18 cellular contexts compared by ENCODE assay signal in genomic region chr20:63254536-63255384, GRCh38. TPM values are rescaled to one million over a fixed set of nuclear protein-coding genes. Genes with fewer than 3 reads are reported as not detected.
A peak's percentile ranks its signal among the peaks of the same experiment; 100 is the strongest.
DNase-seq lines count a peak whose midpoint lies in the region; ATAC-seq and TF ChIP-seq lines count a peak whose summit lies in the region.
"Had no signal": no experiment of that assay in that cellular context is flagged by ENCODE, and none has a peak within 500 bp of the region (broad histone marks: within the 10 kb centered on the region; RNA-seq: fewer than 3 reads in every experiment).

No MANE protein-coding gene starts in this region.

- H3K4me3 ChIP-seq in astrocyte of the spinal cord (ENCODE audit: low read depth, low read length): no peak overlapping the region
- peak overlapping the region in 3 of 4 donors; percentile 23 to 43 (median 42) for H3K4me3 ChIP-seq in sigmoid colon
- no peak overlapping the region for H3K4me3 ChIP-seq in SK-N-SH (ENCODE audit: low read depth in 2 of 2, low read length in 1 of 2)

- H3K27me3 ChIP-seq in sigmoid colon (peaks cover 23 to 77% (median 49%) of the 10 kb centered on the region in 3 donors), SK-N-SH (ENCODE audit: insufficient read depth) (peaks cover 34% of the 10 kb centered on the region)

- no peak for TF ChIP-seq RAD21 in SK-N-SH (IDR thresholded peaks at IDR 0.05; ENCODE audit: low read length)

- H3K9me3 ChIP-seq in sigmoid colon: no peaks in the 10 kb centered on the region
- no peaks in the 10 kb centered on the region for H3K9me3 ChIP-seq in SK-N-SH
- H3K9me3 ChIP-seq: esophagus squamous epithelium had no signal

- CTCF ChIA-PET in SK-N-SH (lab: Yijun Ruan, JAX): interaction anchor here (0.6 to 5.8 kb wide), 8 partner anchors 9 to 198 kb away, joined by 3 to 74 read pairs (median 4); partner anchors contain the start of gene BIRC7

- peaks cover 6% of the 10 kb centered on the region for H3K4me1 Mint-ChIP-seq in activated T-cell treated with anti-CD3 and anti-CD28 coated beads, Interleukin-2, amount 50 U/mL, for 72 hours (ENCODE audit: low read depth)

- no peaks in the 10 kb centered on the region for H4K20me1 ChIP-seq in SK-N-SH (ENCODE audit: insufficient read depth)

- no peaks in the 10 kb centered on the region for H3K36me3 Mint-ChIP-seq in activated T-cell treated with anti-CD3 and anti-CD28 coated beads, Interleukin-2, amount 50 U/mL, for 72 hours (ENCODE audit: insufficient read depth in 2 of 2)
- H3K36me3 Mint-ChIP-seq: immature natural killer cell had no signal

- H3K4me1 ChIP-seq in sigmoid colon (peaks cover 0 to 17% (median 15%) of the 10 kb centered on the region in 4 donors), SK-N-SH (ENCODE audit: control insufficient read depth in 1 of 2, insufficient read depth in 2 of 2, low read depth in 1 of 2, low read length in 1 of 2) (peaks cover 0 to 5% of the 10 kb centered on the region in 2 experiments; a peak in 1 of 4 replicates)

- H3K27me3 Mint-ChIP-seq in activated T-cell treated with anti-CD3 and anti-CD28 coated beads, Interleukin-2, amount 50 U/mL, for 72 hours (ENCODE audit: low read depth): peaks cover 58% of the 10 kb centered on the region

- ATAC-seq in activated T-cell treated with anti-CD3 and anti-CD28 coated beads, Interleukin-2, amount 50 U/mL, for 72 hours (replicated peaks in 1 of 2): no peak
- ATAC-seq in HG03442 (IDR thresholded peaks at IDR 0.05; ENCODE audit: unreplicated experiment): no peak

- TF ChIP-seq POLR2A in sigmoid colon (IDR thresholded peaks at IDR 0.05): no peak

- H2AFZ ChIP-seq in SK-N-SH (ENCODE audit: low read depth): no peak overlapping the region

- POLR2A ChIA-PET in SK-N-SH (lab: Yijun Ruan, JAX): no interaction called here

- H3K9me2 ChIP-seq in SK-N-SH: no peaks in the 10 kb centered on the region

- H3F3A ChIP-seq in SK-N-SH (replicated peaks; ENCODE audit: insufficient read depth): no peaks in the 10 kb centered on the region

- intact Hi-C loops in sigmoid colon (cut with DNase I): no loop called here

- no peak overlapping the region for H3K4me2 ChIP-seq in SK-N-SH

- in situ Hi-C loops in astrocyte of the spinal cord (cut with HindIII; ENCODE audit: low sequenced_read_pairs): no loop called here

- H3K9me3 Mint-ChIP-seq in activated T-cell treated with anti-CD3 and anti-CD28 coated beads, Interleukin-2, amount 50 U/mL, for 72 hours: no peaks in the 10 kb centered on the region
- H3K9me3 Mint-ChIP-seq: activated T-helper 1 cell treated with anti-CD3 and anti-CD28 coated beads, Interleukin-12 subunit alpha, Interleukin-12 subunit beta, Interleukin-2, Interleukin-4 antibody, amounts not matched to agents 30 ng/mL and 10 ng/mL and 1 ng/mL, durations not matched to agents 14 hours and 24 hours and 36 hours; immature natural killer cell had no signal

- TF ChIP-seq EP300 in sigmoid colon (IDR thresholded peaks at IDR 0.05) (no peak), SK-N-SH (IDR thresholded peaks at IDR 0.05; ENCODE audit: borderline replicate concordance in 1 of 2, low read depth in 1 of 2, low read length in 1 of 2) (no peak)

- 10 to 14% methylated on average over 62 of the region's 62 CpGs for WGBS in sigmoid colon, 2 donors
- WGBS in SK-N-SH (ENCODE audit: low lambda C conversion rate): 33% methylated on average over 8 of the region's 62 CpGs

- no peak overlapping the region for H3K27ac Mint-ChIP-seq in activated T-cell treated with anti-CD3 and anti-CD28 coated beads, Interleukin-2, amount 50 U/mL, for 72 hours
- H3K27ac Mint-ChIP-seq: activated T-helper 1 cell treated with anti-CD3 and anti-CD28 coated beads, Interleukin-12 subunit alpha, Interleukin-12 subunit beta, Interleukin-2, Interleukin-4 antibody, amounts not matched to agents 30 ng/mL and 10 ng/mL and 1 ng/mL, durations not matched to agents 14 hours and 24 hours and 36 hours; immature natural killer cell had no signal

- peak overlapping the region; percentile 38 to 54 for H3K4me3 Mint-ChIP-seq in activated T-cell treated with anti-CD3 and anti-CD28 coated beads, Interleukin-2, amount 50 U/mL, for 72 hours
- H3K4me3 Mint-ChIP-seq: activated T-helper 1 cell treated with anti-CD3 and anti-CD28 coated beads, Interleukin-12 subunit alpha, Interleukin-12 subunit beta, Interleukin-2, Interleukin-4 antibody, amounts not matched to agents 30 ng/mL and 10 ng/mL and 1 ng/mL, durations not matched to agents 14 hours and 24 hours and 36 hours had no signal

- H3K27ac ChIP-seq in sigmoid colon (no peak overlapping the region), SK-N-SH (ENCODE audit: low read depth in 2 of 2, low read length in 1 of 2) (no peak overlapping the region)
- H3K27ac ChIP-seq: brain microvascular endothelial cell, esophagus squamous epithelium had no signal

- no peak overlapping the region for H3K9ac ChIP-seq in SK-N-SH

- no peak for DNase-seq in activated T-cell treated with anti-CD3 and anti-CD28 coated beads, Interleukin-2, amount 50 U/mL, for 72 hours
- DNase-seq in activated T-cell treated with anti-CD3 and anti-CD28 coated beads for 4 hours: no peak
- no peak for DNase-seq in astrocyte of the spinal cord (ENCODE audit: low read depth, low spot score)
- peak; percentile 67 for DNase-seq in iPS-NIHi7 (ENCODE audit: extremely low spot score)
- DNase-seq in sigmoid colon: no peak
- DNase-seq in SK-N-SH: no peak
- no peak for DNase-seq in NCI-H1105 treated with DMSO at 0.1 percent for 48 hours (lab: John Stamatoyannopoulos, UW)
- DNase-seq: activated CD4-positive, alpha-beta T cell treated with anti-CD3 and anti-CD28 coated beads for 4 hours; brain microvascular endothelial cell; DND-41; esophagus squamous epithelium; immature natural killer cell; NCI-H2171; OCI-M1; small intestine had no signal

- TF ChIP-seq CTCF in astrocyte of the spinal cord (IDR thresholded peaks at IDR 0.05; ENCODE audit: low read depth, low read length) (peak; percentile 15), sigmoid colon (IDR thresholded peaks at IDR 0.05) (no peak), SK-N-SH (IDR thresholded peaks at IDR 0.05) (no peak)

- H3K36me3 ChIP-seq in sigmoid colon: no peaks in the 10 kb centered on the region
- no peaks in the 10 kb centered on the region for H3K36me3 ChIP-seq in SK-N-SH (replicated peaks in 1 of 2; ENCODE audit: control insufficient read depth in 1 of 2, insufficient read depth in 2 of 2, low read length in 1 of 2)
- H3K36me3 ChIP-seq: brain microvascular endothelial cell, esophagus squamous epithelium had no signal

- H3K79me2 ChIP-seq in SK-N-SH (ENCODE audit: insufficient read depth): no peaks in the 10 kb centered on the region

TF ChIP-seq in SK-N-SH, 30 proteins besides CTCF, POLR2A, EP300 and RAD21:
- no peak for TF ChIP-seq RCOR1 (IDR thresholded peaks at IDR 0.05; ENCODE audit: low read length)
- TF ChIP-seq, protein P1, sequence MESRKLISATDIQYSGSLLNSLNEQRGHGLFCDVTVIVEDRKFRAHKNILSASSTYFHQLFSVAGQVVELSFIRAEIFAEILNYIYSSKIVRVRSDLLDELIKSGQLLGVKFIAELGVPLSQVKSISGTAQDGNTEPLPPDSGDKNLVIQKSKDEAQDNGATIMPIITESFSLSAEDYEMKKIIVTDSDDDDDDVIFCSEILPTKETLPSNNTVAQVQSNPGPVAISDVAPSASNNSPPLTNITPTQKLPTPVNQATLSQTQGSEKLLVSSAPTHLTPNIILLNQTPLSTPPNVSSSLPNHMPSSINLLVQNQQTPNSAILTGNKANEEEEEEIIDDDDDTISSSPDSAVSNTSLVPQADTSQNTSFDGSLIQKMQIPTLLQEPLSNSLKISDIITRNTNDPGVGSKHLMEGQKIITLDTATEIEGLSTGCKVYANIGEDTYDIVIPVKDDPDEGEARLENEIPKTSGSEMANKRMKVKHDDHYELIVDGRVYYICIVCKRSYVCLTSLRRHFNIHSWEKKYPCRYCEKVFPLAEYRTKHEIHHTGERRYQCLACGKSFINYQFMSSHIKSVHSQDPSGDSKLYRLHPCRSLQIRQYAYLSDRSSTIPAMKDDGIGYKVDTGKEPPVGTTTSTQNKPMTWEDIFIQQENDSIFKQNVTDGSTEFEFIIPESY (IDR thresholded peaks at IDR 0.05; ENCODE audit: borderline replicate concordance, low read depth): no peak
TF ChIP-seq in SK-N-SH: peak in this region for 0.

RNA-seq across cellular contexts. Expression of gene NKAIN4, which starts 0.5 kb away (rescaled TPM):
- not detected for total RNA-seq in activated T-cell treated with anti-CD3 and anti-CD28 coated beads, Interleukin-2, amount 50 U/mL, for 72 hours
- 1 to 10 TPM in 2 of 4 donors, under 1 TPM in 2; 0.33 to 4.4 (median 2.3) TPM for total RNA-seq in sigmoid colon
- polyA plus RNA-seq in sigmoid colon (under 1 TPM in 1 of 3 donors, not detected in 2; 0.73 TPM), SK-N-SH (2012; rRNA removed) (not detected in 2 replicates)
- not detected in 2 replicates for polyA plus RNA-seq in SK-N-SH (2012; cell fraction: cytosol; rRNA removed)
- 0.13 TPM in 1 of 2 replicates, not detected in the other for polyA plus RNA-seq in SK-N-SH (2012; cell fraction: nucleus; rRNA removed)
- total RNA-seq: activated T-helper 1 cell treated with anti-CD3 and anti-CD28 coated beads, Interleukin-12 subunit alpha, Interleukin-12 subunit beta, Interleukin-2, Interleukin-4 antibody, amounts not matched to agents 30 ng/mL and 10 ng/mL and 1 ng/mL, durations not matched to agents 14 hours and 24 hours and 36 hours; esophagus squamous epithelium; ureter had no signal
- polyA plus RNA-seq: immature natural killer cell had no signal

RNA-seq across cellular contexts. Expression of gene ARFGAP1, which starts 17.9 kb away (rescaled TPM):
- 10 to 100 TPM; 75.8 to 76.6 TPM for total RNA-seq in activated T-cell treated with anti-CD3 and anti-CD28 coated beads, Interleukin-2, amount 50 U/mL, for 72 hours
- 10 to 100 TPM; 20.3 to 53.7 (median 34.4) TPM for total RNA-seq in sigmoid colon
- 100 to 1,000 TPM in 1 of 3 donors, 10 to 100 TPM in 2; 19.8 to 109 (median 24.3) TPM for polyA plus RNA-seq in sigmoid colon
- polyA plus RNA-seq in SK-N-SH (2012; rRNA removed): 72.7 and 77.0 TPM in 2 replicates
- polyA plus RNA-seq in SK-N-SH (2012; cell fraction: cytosol; rRNA removed): 15.2 and 23.1 TPM in 2 replicates
- polyA plus RNA-seq in SK-N-SH (2012; cell fraction: nucleus; rRNA removed): 483 and 544 TPM in 2 replicates

RNA-seq across cellular contexts. Expression of gene BIRC7, which starts 19.1 kb away (rescaled TPM):
- total RNA-seq in activated T-cell treated with anti-CD3 and anti-CD28 coated beads, Interleukin-2, amount 50 U/mL, for 72 hours: under 1 TPM in 1 of 2 donors, not detected in 1; 0.74 TPM
- total RNA-seq in sigmoid colon: 1 to 10 TPM in 1 of 4 donors, under 1 TPM in 1, not detected in 2; 0.71 to 1.2 TPM
- polyA plus RNA-seq in sigmoid colon: under 1 TPM in 2 of 3 donors, not detected in 1; 0.15 to 0.60 TPM
- not detected in 2 replicates for polyA plus RNA-seq in SK-N-SH (2012; rRNA removed)
- not detected in 2 replicates for polyA plus RNA-seq in SK-N-SH (2012; cell fraction: cytosol; rRNA removed)
- not detected in 2 replicates for polyA plus RNA-seq in SK-N-SH (2012; cell fraction: nucleus; rRNA removed)
- total RNA-seq: activated T-helper 1 cell treated with anti-CD3 and anti-CD28 coated beads, Interleukin-12 subunit alpha, Interleukin-12 subunit beta, Interleukin-2, Interleukin-4 antibody, amounts not matched to agents 30 ng/mL and 10 ng/mL and 1 ng/mL, durations not matched to agents 14 hours and 24 hours and 36 hours had no signal
- polyA plus RNA-seq: immature natural killer cell had no signal

RNA-seq across cellular contexts. Expression of gene COL20A1, which starts 38.2 kb away (rescaled TPM):
- total RNA-seq in activated T-cell treated with anti-CD3 and anti-CD28 coated beads, Interleukin-2, amount 50 U/mL, for 72 hours: under 1 TPM; 0.50 to 0.58 TPM
- not detected for total RNA-seq in sigmoid colon
- polyA plus RNA-seq in sigmoid colon (under 1 TPM in 1 of 3 donors, not detected in 2; 0.07 TPM), SK-N-SH (2012; rRNA removed) (not detected in 2 replicates)
- polyA plus RNA-seq in SK-N-SH (2012; cell fraction: cytosol; rRNA removed): not detected in 2 replicates
- 0.01 and 0.05 TPM in 2 replicates for polyA plus RNA-seq in SK-N-SH (2012; cell fraction: nucleus; rRNA removed)
- total RNA-seq: activated T-helper 1 cell treated with anti-CD3 and anti-CD28 coated beads, Interleukin-12 subunit alpha, Interleukin-12 subunit beta, Interleukin-2, Interleukin-4 antibody, amounts not matched to agents 30 ng/mL and 10 ng/mL and 1 ng/mL, durations not matched to agents 14 hours and 24 hours and 36 hours; esophagus squamous epithelium; ureter had no signal
- polyA plus RNA-seq: immature natural killer cell had no signal

RNA-seq across cellular contexts. Expression of gene YTHDF1, which starts 38.8 kb away (rescaled TPM):
- 10 to 100 TPM; 39.1 to 43.2 TPM for total RNA-seq in activated T-cell treated with anti-CD3 and anti-CD28 coated beads, Interleukin-2, amount 50 U/mL, for 72 hours
- total RNA-seq in sigmoid colon: 10 to 100 TPM; 20.2 to 25.0 (median 23.4) TPM
- polyA plus RNA-seq in sigmoid colon (10 to 100 TPM; 15.3 to 22.5 (median 16.2) TPM), SK-N-SH (2012; rRNA removed) (15.5 and 17.0 TPM in 2 replicates)
- 15.9 and 17.6 TPM in 2 replicates for polyA plus RNA-seq in SK-N-SH (2012; cell fraction: cytosol; rRNA removed)
- polyA plus RNA-seq in SK-N-SH (2012; cell fraction: nucleus; rRNA removed): 25.6 and 28.5 TPM in 2 replicates

Comparison
In these comparisons a context has a peak if more than half of its experiments do, and no peak if none do; other contexts are left out.
1. H3K4me3 ChIP-seq: peak in sigmoid colon (3 of 4); none in astrocyte of the spinal cord (single experiment) and SK-N-SH (0 of 2).